18 cellular contexts compared by ENCODE assay signal in genomic region chr19:35943542-35944301, GRCh38. TPM values are rescaled to one million over a fixed set of nuclear protein-coding genes. Genes with fewer than 3 reads are reported as not detected.
A peak's percentile ranks its signal among the peaks of the same experiment; 100 is the strongest.
DNase-seq lines count a peak whose midpoint lies in the region; ATAC-seq and TF ChIP-seq lines count a peak whose summit lies in the region.
"Had no signal": no experiment of that assay in that cellular context is flagged by ENCODE, and none has a peak within 500 bp of the region (broad histone marks: within the 10 kb centered on the region; RNA-seq: fewer than 3 reads in every experiment).

No MANE protein-coding gene starts in this region.

- H3K27me3 ChIP-seq in mammary epithelial cell (ENCODE audit: insufficient read depth, low read length), result no peaks in the 10 kb centered on the region

- no peak for TF ChIP-seq CTCF in glutamatergic neuron (IDR thresholded peaks at IDR 0.05; ENCODE audit: partially characterized antibody, unreplicated experiment)
- no peak for TF ChIP-seq CTCF in mammary epithelial cell (conservative IDR thresholded peaks at IDR 0.05 in 1 of 2, IDR thresholded peaks at IDR 0.05 in 1 of 2; ENCODE audit: extremely low read depth in 1 of 2, insufficient read depth in 1 of 2, low read depth in 1 of 2, low read length in 2 of 2)

- no TSS peak for BruUV-seq in mammary epithelial cell (replicated peaks; lab: Mats Ljungman, UMichigan)

- no peak for DNase-seq in activated T-cell treated with anti-CD3 and anti-CD28 coated beads, Interleukin-2, amount 50 U/mL, for 24 hours
- DNase-seq in activated T-cell treated with anti-CD3 and anti-CD28 coated beads, Interleukin-2, amount 50 U/mL, for 4 hours, result no peak
- DNase-seq in T-helper 17 cell (no peak), glutamatergic neuron (no peak), RPMI8226 (no peak), mammary epithelial cell (no peak), caudate nucleus (lab: John Stamatoyannopoulos, UW) (no peak)
- DNase-seq in stimulated activated effector memory CD8-positive, alpha-beta T cell treated with anti-CD3 and anti-CD28 coated beads, Interleukin-12 subunit alpha, Interleukin-12 subunit beta, amount 100 ng/mL, for 72 hours (ENCODE audit: low spot score in 2 of 2), result no peak
- DNase-seq: HFFc6, NCI-H1417, NCI-H187 treated with DMSO at 0.1 percent for 48 hours, NCI-H226, NCI-H524, SIG-M5 had no signal

- H3K9me3 Mint-ChIP-seq in activated T-cell treated with anti-CD3 and anti-CD28 coated beads, Interleukin-2, amount 50 U/mL, for 24 hours, result no peaks in the 10 kb centered on the region
- no peaks in the 10 kb centered on the region for H3K9me3 Mint-ChIP-seq in activated T-cell treated with anti-CD3 and anti-CD28 coated beads, Interleukin-2, amount 50 U/mL, for 4 hours
- H3K9me3 Mint-ChIP-seq in glutamatergic neuron (ENCODE audit: unreplicated experiment), result peaks cover 7% of the 10 kb centered on the region
- H3K9me3 Mint-ChIP-seq in stimulated activated effector memory CD8-positive, alpha-beta T cell treated with anti-CD3 and anti-CD28 coated beads, Interleukin-12 subunit alpha, Interleukin-12 subunit beta, amount 100 ng/mL, for 72 hours, result no peaks in the 10 kb centered on the region
- H3K9me3 Mint-ChIP-seq: HFFc6 had no signal

- H3K4me1 ChIP-seq in mammary epithelial cell (ENCODE audit: insufficient read depth, low read length), result no peaks in the 10 kb centered on the region

- H3K36me3 Mint-ChIP-seq in activated T-cell treated with anti-CD3 and anti-CD28 coated beads, Interleukin-2, amount 50 U/mL, for 24 hours (ENCODE audit: low read depth), result peaks cover 15% of the 10 kb centered on the region
- H3K36me3 Mint-ChIP-seq in activated T-cell treated with anti-CD3 and anti-CD28 coated beads, Interleukin-2, amount 50 U/mL, for 4 hours (ENCODE audit: insufficient read depth), result peaks cover 8% of the 10 kb centered on the region
- H3K36me3 Mint-ChIP-seq in T-helper 17 cell (ENCODE audit: low read depth), result peaks cover 18% of the 10 kb centered on the region
- peaks cover 14% of the 10 kb centered on the region for H3K36me3 Mint-ChIP-seq in glutamatergic neuron (ENCODE audit: unreplicated experiment)
- H3K36me3 Mint-ChIP-seq in stimulated activated effector memory CD8-positive, alpha-beta T cell treated with anti-CD3 and anti-CD28 coated beads, Interleukin-12 subunit alpha, Interleukin-12 subunit beta, amount 100 ng/mL, for 72 hours, result peaks cover 16% of the 10 kb centered on the region

- H3K27me3 Mint-ChIP-seq in activated T-cell treated with anti-CD3 and anti-CD28 coated beads, Interleukin-2, amount 50 U/mL, for 24 hours, result no peaks in the 10 kb centered on the region
- no peaks in the 10 kb centered on the region for H3K27me3 Mint-ChIP-seq in activated T-cell treated with anti-CD3 and anti-CD28 coated beads, Interleukin-2, amount 50 U/mL, for 4 hours (ENCODE audit: low read depth)
- H3K27me3 Mint-ChIP-seq in T-helper 17 cell (no peaks in the 10 kb centered on the region), glutamatergic neuron (ENCODE audit: unreplicated experiment) (peaks cover 17% of the 10 kb centered on the region)

- H2AFZ ChIP-seq in mammary epithelial cell (ENCODE audit: low read depth, low read length), result no peak overlapping the region

- H3K27ac Mint-ChIP-seq in activated T-cell treated with anti-CD3 and anti-CD28 coated beads, Interleukin-2, amount 50 U/mL, for 24 hours, result peak overlapping the region; percentile 70
- H3K27ac Mint-ChIP-seq in T-helper 17 cell, result peak overlapping the region; percentile 29
- peak overlapping the region; percentile 34 for H3K27ac Mint-ChIP-seq in glutamatergic neuron (ENCODE audit: unreplicated experiment)
- H3K27ac Mint-ChIP-seq in stimulated activated effector memory CD8-positive, alpha-beta T cell treated with anti-CD3 and anti-CD28 coated beads, Interleukin-12 subunit alpha, Interleukin-12 subunit beta, amount 100 ng/mL, for 72 hours, result peak overlapping the region; percentile 33
- H3K27ac Mint-ChIP-seq: HFFc6 had no signal

- WGBS in mammary epithelial cell (ENCODE audit: low coverage, missing lambda C conversion rate), result 95% methylated on average over 6 of the region's 6 CpGs

- no peaks in the 10 kb centered on the region for H4K20me1 ChIP-seq in mammary epithelial cell (ENCODE audit: insufficient read depth, low read length)

- H3K4me2 ChIP-seq in mammary epithelial cell (ENCODE audit: insufficient read depth, low read depth, low read length), result no peak overlapping the region

- H3K79me2 ChIP-seq in mammary epithelial cell (ENCODE audit: insufficient read depth, low read length), result peaks cover 6% of the 10 kb centered on the region

- no peak overlapping the region for H3K4me3 Mint-ChIP-seq in activated T-cell treated with anti-CD3 and anti-CD28 coated beads, Interleukin-2, amount 50 U/mL, for 24 hours
- H3K4me3 Mint-ChIP-seq in activated T-cell treated with anti-CD3 and anti-CD28 coated beads, Interleukin-2, amount 50 U/mL, for 4 hours, result no peak overlapping the region
- peak overlapping the region; percentile 63 for H3K4me3 Mint-ChIP-seq in T-helper 17 cell
- no peak overlapping the region for H3K4me3 Mint-ChIP-seq in glutamatergic neuron (ENCODE audit: unreplicated experiment)
- no peak overlapping the region for H3K4me3 Mint-ChIP-seq in stimulated activated effector memory CD8-positive, alpha-beta T cell treated with anti-CD3 and anti-CD28 coated beads, Interleukin-12 subunit alpha, Interleukin-12 subunit beta, amount 100 ng/mL, for 72 hours
- H3K4me3 Mint-ChIP-seq: HFFc6 had no signal

- intact Hi-C loops in mammary epithelial cell (cut with micrococcal nuclease), result no loop called here

- H3K4me1 Mint-ChIP-seq in activated T-cell treated with anti-CD3 and anti-CD28 coated beads, Interleukin-2, amount 50 U/mL, for 24 hours (ENCODE audit: low read depth), result peaks cover 7% of the 10 kb centered on the region
- H3K4me1 Mint-ChIP-seq in activated T-cell treated with anti-CD3 and anti-CD28 coated beads, Interleukin-2, amount 50 U/mL, for 4 hours (ENCODE audit: low read depth), result peaks cover 7% of the 10 kb centered on the region
- H3K4me1 Mint-ChIP-seq in T-helper 17 cell, result peaks cover 29% of the 10 kb centered on the region
- H3K4me1 Mint-ChIP-seq in glutamatergic neuron (ENCODE audit: low read depth, unreplicated experiment), result peaks cover 2% of the 10 kb centered on the region
- H3K4me1 Mint-ChIP-seq in stimulated activated effector memory CD8-positive, alpha-beta T cell treated with anti-CD3 and anti-CD28 coated beads, Interleukin-12 subunit alpha, Interleukin-12 subunit beta, amount 100 ng/mL, for 72 hours, result peaks cover 40% of the 10 kb centered on the region

- in situ Hi-C loops in mammary epithelial cell (cut with MboI; ENCODE audit: low sequenced_read_pairs in 2 of 2), result no loop called here

- H3K36me3 ChIP-seq in mammary epithelial cell (ENCODE audit: insufficient read depth, low read length), result no peaks in the 10 kb centered on the region

- CTCF ChIA-PET in mammary epithelial cell (lab: Charles Lee; ENCODE audit: low non-redundant PET), result no interaction called here

- no peak overlapping the region for H3K27ac ChIP-seq in mammary epithelial cell (ENCODE audit: insufficient read depth, low read depth, low read length)
- H3K27ac ChIP-seq in caudate nucleus (ENCODE audit: low read depth, low read length), result no peak overlapping the region

- H3K9me3 ChIP-seq in T-helper 17 cell (ENCODE audit: control insufficient read depth, low read length, poor library complexity, severe bottlenecking) (no peaks in the 10 kb centered on the region), mammary epithelial cell (replicated peaks; ENCODE audit: insufficient read depth, low read length) (no peaks in the 10 kb centered on the region)

- H3K4me3 ChIP-seq in mammary epithelial cell (replicated peaks in 1 of 3; ENCODE audit: insufficient read depth in 1 of 3, low read depth in 2 of 3, low read length in 3 of 3), result no peak overlapping the region

- dilution Hi-C loops in mammary epithelial cell (cut with HindIII; ENCODE audit: low sequenced_read_pairs), result no loop called here

- ATAC-seq in activated T-cell treated with anti-CD3 and anti-CD28 coated beads, Interleukin-2, amount 50 U/mL, for 4 hours, result no peak
- ATAC-seq in T-helper 17 cell, result no peak
- no peak for ATAC-seq in stimulated activated effector memory CD8-positive, alpha-beta T cell treated with anti-CD3 and anti-CD28 coated beads, Interleukin-12 subunit alpha, Interleukin-12 subunit beta, amount 100 ng/mL, for 72 hours

- no peak overlapping the region for H3K9ac ChIP-seq in mammary epithelial cell (ENCODE audit: insufficient read depth, low read length)

RNA-seq across cellular contexts. Expression of gene LRFN3, which starts 7.5 kb away (rescaled TPM):
- total RNA-seq in activated T-cell treated with anti-CD3 and anti-CD28 coated beads, Interleukin-2, amount 50 U/mL, for 4 hours, result 10 to 100 TPM; 14.1 to 15.3 (median 14.4) TPM
- total RNA-seq in T-helper 17 cell (1 to 10 TPM; 6.8 to 8.7 TPM), glutamatergic neuron (ENCODE audit: unreplicated experiment) (40.6 TPM), mammary epithelial cell (10 to 100 TPM in 1 of 2 donors, 1 to 10 TPM in 1; 4.3 to 13.1 TPM)
- polyA plus RNA-seq in mammary epithelial cell, result 6.4 TPM
- polyA minus RNA-seq in mammary epithelial cell, result 3.2 TPM

RNA-seq across cellular contexts. Expression of gene TYROBP, which starts 35.6 kb away (rescaled TPM):
- total RNA-seq in activated T-cell treated with anti-CD3 and anti-CD28 coated beads, Interleukin-2, amount 50 U/mL, for 4 hours, result under 1 TPM in 2 of 3 donors, not detected in 1; 0.52 to 0.69 TPM
- total RNA-seq in T-helper 17 cell (10 to 100 TPM in 1 of 2 donors, 1 to 10 TPM in 1; 5.9 to 16.7 TPM), glutamatergic neuron (ENCODE audit: unreplicated experiment) (not detected), mammary epithelial cell (not detected)
- not detected for polyA plus RNA-seq in mammary epithelial cell
- polyA minus RNA-seq in mammary epithelial cell, result not detected
- total RNA-seq: HFFc6, HT1080, M059J, RPMI7951 had no signal
- polyA plus RNA-seq: BJ had no signal

RNA-seq across cellular contexts. Expression of gene HCST, which starts 41.4 kb away (rescaled TPM):
- total RNA-seq in activated T-cell treated with anti-CD3 and anti-CD28 coated beads, Interleukin-2, amount 50 U/mL, for 4 hours, result 10 to 100 TPM; 22.6 to 37.1 (median 24.0) TPM
- 10 to 100 TPM; 63.0 to 73.7 TPM for total RNA-seq in T-helper 17 cell
- not detected for total RNA-seq in glutamatergic neuron (ENCODE audit: unreplicated experiment)
- 1 to 10 TPM in 1 of 2 donors, under 1 TPM in 1; 0.83 to 1.3 TPM for total RNA-seq in mammary epithelial cell
- 0.19 TPM for polyA plus RNA-seq in mammary epithelial cell
- not detected for polyA minus RNA-seq in mammary epithelial cell
- total RNA-seq: HT1080, M059J had no signal

RNA-seq across cellular contexts. Expression of gene NFKBID, which starts 43.4 kb away (rescaled TPM):
- 100 to 1,000 TPM; 138 to 149 (median 142) TPM for total RNA-seq in activated T-cell treated with anti-CD3 and anti-CD28 coated beads, Interleukin-2, amount 50 U/mL, for 4 hours
- 100 to 1,000 TPM; 128 to 140 TPM for total RNA-seq in T-helper 17 cell
- 7.6 TPM for total RNA-seq in glutamatergic neuron (ENCODE audit: unreplicated experiment)
- total RNA-seq in mammary epithelial cell, result 10 to 100 TPM; 10.4 to 11.5 TPM
- 4.5 TPM for polyA plus RNA-seq in mammary epithelial cell
- 15.6 TPM for polyA minus RNA-seq in mammary epithelial cell

RNA-seq across cellular contexts. Expression of gene SDHAF1, which starts 51.3 kb away (rescaled TPM):
- total RNA-seq in activated T-cell treated with anti-CD3 and anti-CD28 coated beads, Interleukin-2, amount 50 U/mL, for 4 hours, result 10 to 100 TPM; 27.3 to 29.7 (median 28.0) TPM
- total RNA-seq in T-helper 17 cell (1 to 10 TPM; 6.2 to 6.9 TPM), glutamatergic neuron (ENCODE audit: unreplicated experiment) (17.7 TPM), mammary epithelial cell (10 to 100 TPM; 10.8 to 14.5 TPM)
- 15.3 TPM for polyA plus RNA-seq in mammary epithelial cell
- polyA minus RNA-seq in mammary epithelial cell, result 5.6 TPM

Comparison
In these comparisons a context has a peak if more than half of its experiments do, and no peak if none do; other contexts are left out.
1. RNA of gene HCST, which starts 41.4 kb away (total RNA-seq): 63.0 to 73.7 TPM in T-helper 17 cell and 22.6 to 37.1 TPM in activated T-cell treated with anti-CD3 and anti-CD28 coated beads, Interleukin-2, amount 50 U/mL, for 4 hours; 0.83 to 1.3 TPM in mammary epithelial cell and not detected in glutamatergic neuron (single experiment); every median in the first group is over 10 times any median in the second.
2. Peak in every context shown above with its lines, with median percentiles within 50 percentile points of each other: H3K27ac Mint-ChIP-seq.